Comparison of ENCODE assay signal across 10 cellular contexts in the genomic region with DNA sequence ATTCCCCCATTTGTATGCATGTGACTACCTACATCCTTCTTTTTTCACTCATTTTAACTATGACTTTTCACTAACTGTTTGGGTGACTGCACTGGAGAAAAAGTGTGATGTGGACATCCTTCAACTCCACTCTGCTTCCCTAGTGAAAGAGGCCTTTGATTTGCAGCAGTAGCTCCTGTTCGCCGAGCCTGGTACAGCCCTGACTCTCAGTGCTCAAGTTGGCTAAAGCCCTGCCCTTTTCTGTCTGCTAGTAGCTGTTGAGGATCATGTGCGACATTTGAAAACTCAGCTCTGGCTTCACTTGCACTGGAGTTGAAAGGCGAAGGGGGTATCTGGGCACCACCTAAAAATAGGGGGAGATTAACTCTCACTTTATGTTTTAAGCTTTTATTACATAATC. TPM values are rescaled to one million over a fixed set of nuclear protein-coding genes. Genes with fewer than 3 reads are reported as not detected.
"Had no signal": no experiment of that assay in that cellular context is flagged by ENCODE, and none has a peak within 500 bp of the region (broad histone marks: within the 10 kb centered on the region; RNA-seq: fewer than 3 reads in every experiment).

No MANE protein-coding gene starts in this region.

- H3K36me3 ChIP-seq: heart left ventricle, lower lobe of right lung, upper lobe of left lung had no signal

- H3K9me3 ChIP-seq: heart left ventricle, lower lobe of right lung, mucosa of descending colon, upper lobe of left lung had no signal

- H3K4me3 ChIP-seq: heart left ventricle, lower lobe of right lung, mucosa of descending colon, upper lobe of left lung had no signal

- H3K27me3 ChIP-seq: heart left ventricle, upper lobe of left lung had no signal

- H3K27ac ChIP-seq: lower lobe of right lung, VCaP had no signal

- ATAC-seq: activated CD4-positive, alpha-beta T cell treated with anti-CD3 and anti-CD28 coated beads for 36 hours; heart left ventricle; lower lobe of right lung; mucosa of descending colon; naive thymus-derived CD8-positive, alpha-beta T cell had no signal

- DNase-seq: activated CD4-positive, alpha-beta memory T cell treated with anti-CD3 and anti-CD28 coated beads, Interleukin-2, amount 10 ng/mL, durations not matched to agents 7 days and 5 days; activated CD4-positive, alpha-beta T cell treated with anti-CD3 and anti-CD28 coated beads for 36 hours; dermis blood vessel endothelial cell; heart left ventricle; kidney; lower lobe of right lung; mucosa of descending colon; naive thymus-derived CD8-positive, alpha-beta T cell; upper lobe of left lung had no signal

RNA-seq across cellular contexts. Expression of gene DAAM2, which starts 42.1 kb away (rescaled TPM):
- total RNA-seq: activated CD4-positive, alpha-beta memory T cell treated with anti-CD3 and anti-CD28 coated beads, Interleukin-2, amount 10 ng/mL, durations not matched to agents 7 days and 5 days; activated CD4-positive, alpha-beta T cell treated with anti-CD3 and anti-CD28 coated beads for 36 hours; naive thymus-derived CD8-positive, alpha-beta T cell had no signal
- polyA plus RNA-seq: naive thymus-derived CD8-positive, alpha-beta T cell had no signal
